ENCODE assay signal across 8 cellular contexts in the genomic region with DNA sequence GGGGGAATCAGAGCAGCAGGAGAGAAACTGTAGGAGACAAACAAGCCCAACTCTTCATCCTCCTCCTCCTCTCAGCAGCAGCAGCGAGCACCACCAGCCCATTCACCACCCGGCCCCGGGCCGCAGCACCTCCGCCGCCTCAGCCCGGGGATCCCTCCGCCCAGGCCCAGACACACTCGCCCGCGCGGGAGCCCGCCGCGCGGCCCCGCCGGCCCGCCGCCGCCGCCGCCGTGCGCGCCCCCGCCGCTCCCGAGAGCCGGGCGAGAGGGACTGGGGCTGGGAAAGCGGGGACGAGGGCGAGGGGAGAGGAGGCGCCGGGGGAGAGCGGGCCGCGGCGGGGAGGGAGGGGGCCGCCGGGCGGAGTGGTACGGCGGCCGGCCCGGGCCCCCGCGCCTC. TPM values are rescaled to one million over a fixed set of nuclear protein-coding genes. Genes with fewer than 3 reads are reported as not detected.
DNase-seq lines count a peak whose midpoint lies in the region; ATAC-seq and TF ChIP-seq lines count a peak whose summit lies in the region.

Gene PHF21A (minus strand): TSS at position 127 of the 396 bp plus-strand sequence. CDS start 37,235 bp downstream, outside the sequence.

- no peaks in the 10 kb centered on the region for H3K9me3 ChIP-seq in mammary epithelial cell (replicated peaks; ENCODE audit: insufficient read depth, low read length)

- peak; percentile 87 for DNase-seq in 8988T
- peak; percentile 78 for DNase-seq in NCI-H2196 treated with DMSO at 0.1 percent for 48 hours (lab: John Stamatoyannopoulos, UW; ENCODE audit: unreplicated experiment)
- peak; percentile 89 for DNase-seq in mammary epithelial cell
- DNase-seq in iris pigment epithelial cell (ENCODE audit: low read depth): peak; percentile 95
- peak; percentile 79 to 83 for DNase-seq in stimulated activated CD4-positive, alpha-beta T cell treated with anti-CD3 and anti-CD28 coated beads, Interleukin-15, amount 100 ng/mL, for 1 hour (ENCODE audit: low read depth in 1 of 2, low spot score in 1 of 2)

- H3K9ac ChIP-seq in mammary epithelial cell (ENCODE audit: insufficient read depth, low read length): peak within 1 kb of the TSS; percentile 68

- peak within 1 kb of the TSS; percentile 27 for H3K27ac ChIP-seq in mammary epithelial cell (ENCODE audit: insufficient read depth, low read depth, low read length)

- CTCF ChIA-PET in mammary epithelial cell (lab: Charles Lee; ENCODE audit: low non-redundant PET): no interaction called here

- TF ChIP-seq CTCF in WI38 (IDR thresholded peaks at IDR 0.05; ENCODE audit: low read depth, low read length) (no peak), mammary epithelial cell (conservative IDR thresholded peaks at IDR 0.05 in 1 of 2, IDR thresholded peaks at IDR 0.05 in 1 of 2; ENCODE audit: extremely low read depth in 1 of 2, insufficient read depth in 1 of 2, low read depth in 1 of 2, low read length in 2 of 2) (no peak)

- peaks cover 10% of the 10 kb centered on the region for H3K4me1 ChIP-seq in mammary epithelial cell (ENCODE audit: insufficient read depth, low read length)

- dilution Hi-C loops in mammary epithelial cell (cut with HindIII; ENCODE audit: low sequenced_read_pairs): no loop called here

- H3K4me2 ChIP-seq in mammary epithelial cell (ENCODE audit: insufficient read depth, low read depth, low read length): peak within 1 kb of the TSS; percentile 71

- peak; percentile 46 for ATAC-seq in HG03064 (IDR thresholded peaks at IDR 0.05; ENCODE audit: low read depth, unreplicated experiment)

- 4% methylated on average over 4 of the region's 49 CpGs for WGBS in mammary epithelial cell (ENCODE audit: low coverage, missing lambda C conversion rate)

- intact Hi-C loops in mammary epithelial cell (cut with micrococcal nuclease): loop anchor here (1.0 to 5.0 kb wide), 3 partner anchors 37 to 154 kb away; no protein-coding TSS in a partner anchor

- H3K4me3 ChIP-seq in WI38 (ENCODE audit: low read depth, low read length) (peak within 1 kb of the TSS; percentile 82), mammary epithelial cell (replicated peaks in 1 of 3; ENCODE audit: insufficient read depth in 1 of 3, low read depth in 2 of 3, low read length in 3 of 3) (peak within 1 kb of the TSS; percentile 73 to 81 (median 77))

- H2AFZ ChIP-seq in mammary epithelial cell (ENCODE audit: low read depth, low read length): peak within 1 kb of the TSS; percentile 89

- TF ChIP-seq POLR2A in GM18526 (IDR thresholded peaks at IDR 0.05; ENCODE audit: extremely low read depth, insufficient read length): peak; percentile 72

- in situ Hi-C loops in mammary epithelial cell (cut with MboI; ENCODE audit: low sequenced_read_pairs in 2 of 2): no loop called here

- H4K20me1 ChIP-seq in mammary epithelial cell (ENCODE audit: insufficient read depth, low read length): no peaks in the 10 kb centered on the region

- no peaks in the 10 kb centered on the region for H3K36me3 ChIP-seq in mammary epithelial cell (ENCODE audit: insufficient read depth, low read length)

- H3K27me3 ChIP-seq in mammary epithelial cell (ENCODE audit: insufficient read depth, low read length): no peaks in the 10 kb centered on the region

- no TSS peak for BruUV-seq in mammary epithelial cell (replicated peaks; lab: Mats Ljungman, UMichigan)

- H3K79me2 ChIP-seq in mammary epithelial cell (ENCODE audit: insufficient read depth, low read length): peaks cover 31% of the 10 kb centered on the region

RNA-seq across cellular contexts. Expression of gene PHF21A, which starts in this region (rescaled TPM):
- 10 to 100 TPM; 10.0 to 34.1 TPM for total RNA-seq in mammary epithelial cell
- polyA plus RNA-seq in mammary epithelial cell: 9.8 TPM
- 4.9 TPM for polyA minus RNA-seq in mammary epithelial cell

Comparison
In these comparisons a context has a peak if more than half of its experiments do, and no peak if none do; other contexts are left out.
1. Peak in every context shown above with its lines: DNase-seq, ATAC-seq, H3K4me3 ChIP-seq and H3K27ac ChIP-seq.